8 cellular contexts compared by ENCODE assay signal in genomic region chr21:39313457-39314154, GRCh38. TPM values are rescaled to one million over a fixed set of nuclear protein-coding genes. Genes with fewer than 3 reads are reported as not detected.
DNase-seq lines count a peak whose midpoint lies in the region; ATAC-seq and TF ChIP-seq lines count a peak whose summit lies in the region.

TSS of gene BRWD1 (minus strand) at chr21:39313632. CDS start at chr21:39313491, 141 bp downstream.

- H3K36me3 Mint-ChIP-seq in neural progenitor cell, result peaks cover 32% of the 10 kb centered on the region

- H4K20me1 ChIP-seq in KMS-11 (ENCODE audit: insufficient read depth) (peaks cover 13% of the 10 kb centered on the region; the same call in 1 of the 2 replicates), neural progenitor cell (ENCODE audit: low read depth) (peaks cover 29% of the 10 kb centered on the region)

- H3K9me3 ChIP-seq in neural progenitor cell (ENCODE audit: low read depth), result no peaks in the 10 kb centered on the region

- no peaks in the 10 kb centered on the region for H3K36me3 ChIP-seq in KMS-11 (ENCODE audit: insufficient read depth)
- peaks cover 7% of the 10 kb centered on the region for H3K36me3 ChIP-seq in neural progenitor cell

- peak within 1 kb of the TSS; percentile 99 for H3K27ac Mint-ChIP-seq in neural progenitor cell

- H3K4me3 Mint-ChIP-seq in neural progenitor cell, result peak within 1 kb of the TSS; percentile 95

- peak; percentile 69 for TF ChIP-seq POLR2A in Raji (IDR thresholded peaks at IDR 0.05; ENCODE audit: insufficient read depth, low read depth, low read length)

- ATAC-seq in GM21576 (IDR thresholded peaks at IDR 0.05; ENCODE audit: unreplicated experiment), result peak; percentile 38

- peaks cover 9% of the 10 kb centered on the region for H3F3A ChIP-seq in neural progenitor cell (ENCODE audit: low read depth)

- peak within 1 kb of the TSS; percentile 97 for H3K9ac ChIP-seq in KMS-11
- peak within 1 kb of the TSS; percentile 96 for H3K9ac ChIP-seq in neural progenitor cell

- H3K27ac ChIP-seq in KMS-11 (peak within 1 kb of the TSS; percentile 93), neural progenitor cell (peak within 1 kb of the TSS; percentile 99)

- H3K4me1 ChIP-seq in KMS-11 (ENCODE audit: low read depth, poor library complexity, severe bottlenecking) (peaks cover 42% of the 10 kb centered on the region), neural progenitor cell (peaks cover 11% of the 10 kb centered on the region)

- H3K4me3 ChIP-seq in KMS-11 (IDR thresholded peaks at IDR 0.05; ENCODE audit: insufficient read depth, low read depth, low read length), result no peak within 1 kb of the TSS
- peak within 1 kb of the TSS; percentile 58 to 76 for H3K4me3 ChIP-seq in foreskin fibroblast (ENCODE audit: low read depth in 1 of 2, low read length in 2 of 2)
- H3K4me3 ChIP-seq in neural progenitor cell, result peak within 1 kb of the TSS; percentile 93

- TF ChIP-seq CTCF in KMS-11 (conservative IDR thresholded peaks at IDR 0.05; ENCODE audit: low read depth, low read length) (peak; percentile 25; the same call in 1 of the 2 replicates), foreskin fibroblast (IDR thresholded peaks at IDR 0.05; ENCODE audit: low read depth, low read length) (peak; percentile 7), neural progenitor cell (IDR thresholded peaks at IDR 0.05) (peak; percentile 39)

- peaks cover 14% of the 10 kb centered on the region for H3K4me1 Mint-ChIP-seq in neural progenitor cell

- H3K27me3 Mint-ChIP-seq in neural progenitor cell (ENCODE audit: insufficient read depth, low read depth), result peaks cover 9% of the 10 kb centered on the region

- H2AFZ ChIP-seq in KMS-11 (ENCODE audit: low read depth) (peak within 1 kb of the TSS; percentile 89), neural progenitor cell (replicated peaks) (peak within 1 kb of the TSS; percentile 91)

- H3K4me2 ChIP-seq in KMS-11 (peak within 1 kb of the TSS; percentile 91), neural progenitor cell (peak within 1 kb of the TSS; percentile 79)

- H3K79me2 ChIP-seq in KMS-11 (ENCODE audit: insufficient read depth, low read depth) (peaks cover 42% of the 10 kb centered on the region), neural progenitor cell (ENCODE audit: low read depth) (peaks cover 62% of the 10 kb centered on the region)

- DNase-seq in DMS53 treated with DMSO at 0.1 percent for 48 hours (lab: John Stamatoyannopoulos, UW; ENCODE audit: unreplicated experiment) (peak; percentile 36), foreskin fibroblast (peak; percentile 85 to 93), neural progenitor cell (ENCODE audit: low spot score) (peak; percentile 92), stromal cell of bone marrow (ENCODE audit: low read depth) (peak; percentile 64)
- DNase-seq in activated effector memory CD4-positive, alpha-beta T cell treated with anti-CD3 and anti-CD28 coated beads, Interleukin-2, amount 50 U/mL, for 16 hours, result peak; percentile 92

- no peaks in the 10 kb centered on the region for H3K27me3 ChIP-seq in KMS-11 (ENCODE audit: insufficient read depth, low read depth)
- no peaks in the 10 kb centered on the region for H3K27me3 ChIP-seq in neural progenitor cell

- no peaks in the 10 kb centered on the region for H3K9me3 Mint-ChIP-seq in neural progenitor cell

RNA-seq across cellular contexts. Expression of gene BRWD1, which starts in this region (rescaled TPM):
- 85.0 and 130 TPM in 2 replicates for total RNA-seq in neural progenitor cell (ENCODE audit: low replicate concordance)

Comparison
In these comparisons a context has a peak if more than half of its experiments do, and no peak if none do; other contexts are left out.
1. DNase-seq: peak in every context shown above with its lines; median percentile 92 in activated effector memory CD4-positive, alpha-beta T cell treated with anti-CD3 and anti-CD28 coated beads, Interleukin-2, amount 50 U/mL, for 16 hours; 92 in neural progenitor cell; 89 in foreskin fibroblast; 64 in stromal cell of bone marrow; 36 in DMS53 treated with DMSO at 0.1 percent for 48 hours.